9 cellular contexts compared by ENCODE assay signal in the genomic region with DNA sequence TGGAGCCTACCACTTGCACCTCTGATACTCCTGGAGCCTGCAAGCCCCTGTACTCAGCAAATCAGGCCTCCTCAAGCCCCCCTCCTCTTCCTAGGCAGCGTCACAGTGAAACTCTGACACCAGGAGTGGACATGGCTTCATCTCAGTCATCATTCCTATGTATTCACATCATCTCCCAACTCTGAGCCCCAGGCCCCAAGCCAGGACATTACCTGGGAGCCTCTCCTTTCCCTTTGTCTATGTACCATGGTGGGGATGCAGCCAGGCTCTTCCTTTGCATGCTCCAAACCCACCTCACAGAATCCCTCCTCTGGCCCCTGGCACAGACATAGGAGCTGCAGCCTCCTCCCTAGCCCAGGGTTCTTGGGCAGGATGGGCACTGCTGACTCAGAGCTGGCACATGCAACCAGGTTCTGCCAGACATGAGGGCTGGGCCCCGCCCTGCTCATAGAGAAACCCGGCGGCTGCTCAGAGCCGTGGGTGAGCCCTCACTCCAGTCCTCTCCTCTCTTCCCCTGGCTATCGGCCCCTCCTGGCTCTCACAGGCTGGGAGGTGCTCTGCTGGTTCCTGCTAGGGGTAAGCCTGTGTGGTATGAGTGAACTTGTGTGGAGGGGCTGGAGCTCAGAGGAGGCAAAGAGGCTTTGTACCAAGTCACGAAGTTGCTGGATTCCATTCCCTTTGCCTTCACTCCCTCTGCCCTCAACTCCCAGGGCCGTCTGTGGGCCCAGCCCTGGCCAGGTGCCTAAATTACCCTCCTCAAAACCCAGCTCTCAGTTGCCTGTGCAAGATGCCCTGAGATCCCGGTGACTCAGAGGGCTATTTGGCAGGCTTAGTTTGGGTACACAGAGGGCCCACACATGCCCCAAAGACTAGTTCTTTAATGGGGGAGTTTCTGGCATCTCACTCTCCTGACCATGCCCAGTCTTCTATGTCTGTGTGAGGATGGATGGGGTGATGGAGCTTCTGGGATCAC. TPM values are rescaled to one million over a fixed set of nuclear protein-coding genes. Genes with fewer than 3 reads are reported as not detected.
A peak's percentile ranks its signal among the peaks of the same experiment; 100 is the strongest.
DNase-seq lines count a peak whose midpoint lies in the region; ATAC-seq and TF ChIP-seq lines count a peak whose summit lies in the region.
"Had no signal": no experiment of that assay in that cellular context is flagged by ENCODE, and none has a peak within 500 bp of the region (broad histone marks: within the 10 kb centered on the region; RNA-seq: fewer than 3 reads in every experiment).

No MANE protein-coding gene starts in this region.

- TF ChIP-seq EP300 in stomach (IDR thresholded peaks at IDR 0.05), result no peak

- in situ Hi-C loops in brain microvascular endothelial cell (cut with HindIII; ENCODE audit: low pct_ligation_motif_present, low sequenced_read_pairs), result no loop called here

- H3K4me3 Mint-ChIP-seq in activated naive CD8-positive, alpha-beta T cell treated with anti-CD3 and anti-CD28 coated beads for 36 hours, result peak overlapping the region; percentile 9

- peaks cover 42% of the 10 kb centered on the region for H3K27me3 Mint-ChIP-seq in activated naive CD8-positive, alpha-beta T cell treated with anti-CD3 and anti-CD28 coated beads for 36 hours

- intact Hi-C loops in stomach (cut with DNase I; ENCODE audit: low total_unique reads), result loop anchor here (10.0 kb wide), 1 partner anchor 113 kb away; no protein-coding TSS in a partner anchor

- TF ChIP-seq CTCF in stomach (IDR thresholded peaks at IDR 0.05) (no peak), GM10266 (IDR thresholded peaks at IDR 0.05; ENCODE audit: control insufficient read depth, insufficient read depth, low read depth, missing control alignments) (no peak), brain microvascular endothelial cell (IDR thresholded peaks at IDR 0.05; ENCODE audit: low read depth, low read length, missing control alignments) (no peak)

- H3K27ac ChIP-seq in layer of hippocampus (ENCODE audit: low read depth, low read length) (peak overlapping the region; percentile 4), stomach (peak overlapping the region in 3 of 5 donors; percentile 68 to 91 (median 80)), brain microvascular endothelial cell (no peak overlapping the region)

- DNase-seq in A172 (ENCODE audit: low spot score) (peak; percentile 89), NCI-H226 (peak; percentile 96), stomach (peak; percentile 71), GM10266 (ENCODE audit: extremely low spot score) (no peak), brain microvascular endothelial cell (no peak)
- DNase-seq in activated naive CD8-positive, alpha-beta T cell treated with anti-CD3 and anti-CD28 coated beads for 36 hours, result no peak

- no peaks in the 10 kb centered on the region for H3K36me3 Mint-ChIP-seq in activated naive CD8-positive, alpha-beta T cell treated with anti-CD3 and anti-CD28 coated beads for 36 hours

- H3K9me3 Mint-ChIP-seq in activated naive CD8-positive, alpha-beta T cell treated with anti-CD3 and anti-CD28 coated beads for 36 hours, result no peaks in the 10 kb centered on the region

- H3K27ac Mint-ChIP-seq in activated naive CD8-positive, alpha-beta T cell treated with anti-CD3 and anti-CD28 coated beads for 36 hours, result no peak overlapping the region

- peaks cover 20 to 44% (median 32%) of the 10 kb centered on the region in 4 donors for H3K4me1 ChIP-seq in stomach

- 26 to 41% (median 33%) methylated on average over 6 to 9 of the region's 9 CpGs for WGBS in stomach, 5 donors

- H3K4me3 ChIP-seq in stomach, result no peak overlapping the region
- H3K4me3 ChIP-seq in brain microvascular endothelial cell (ENCODE audit: low read depth, low read length), result no peak overlapping the region

- H3K9me3 ChIP-seq in stomach, result no peaks in the 10 kb centered on the region

- H3K27me3 ChIP-seq in layer of hippocampus (ENCODE audit: control insufficient read depth, insufficient read depth, low read length), result no peaks in the 10 kb centered on the region
- peaks cover 0 to 23% (median 0%) of the 10 kb centered on the region in 3 donors for H3K27me3 ChIP-seq in stomach
- H3K27me3 ChIP-seq in brain microvascular endothelial cell (replicated peaks), result no peaks in the 10 kb centered on the region

- H3K36me3 ChIP-seq in stomach, result no peaks in the 10 kb centered on the region
- H3K36me3 ChIP-seq in brain microvascular endothelial cell (replicated peaks), result no peaks in the 10 kb centered on the region

- ATAC-seq in HG03095 (IDR thresholded peaks at IDR 0.05; ENCODE audit: unreplicated experiment), result no peak

- H3K4me1 Mint-ChIP-seq in activated naive CD8-positive, alpha-beta T cell treated with anti-CD3 and anti-CD28 coated beads for 36 hours, result peaks cover 8% of the 10 kb centered on the region

- no peak for TF ChIP-seq POLR2A in stomach (IDR thresholded peaks at IDR 0.05)

RNA-seq across cellular contexts. Expression of gene PLCD1, which starts 1.9 kb away (rescaled TPM):
- total RNA-seq in A172 (2014; rRNA removed; shearing (Covaris generic)), result 5.4 and 5.7 TPM in 2 replicates
- 1 to 10 TPM; 5.7 to 9.1 TPM for total RNA-seq in activated naive CD8-positive, alpha-beta T cell treated with anti-CD3 and anti-CD28 coated beads for 36 hours
- 10 to 100 TPM in 4 of 5 donors, 1 to 10 TPM in 1; 8.2 to 73.9 (median 15.6) TPM for total RNA-seq in stomach
- polyA plus RNA-seq in stomach, result 10 to 100 TPM in 2 of 3 donors, 1 to 10 TPM in 1; 9.8 to 27.1 (median 11.3) TPM

RNA-seq across cellular contexts. Expression of gene DLEC1, which starts 7.7 kb away (rescaled TPM):
- total RNA-seq in A172 (2014; rRNA removed; shearing (Covaris generic)), result not detected in 2 replicates
- total RNA-seq in activated naive CD8-positive, alpha-beta T cell treated with anti-CD3 and anti-CD28 coated beads for 36 hours, result under 1 TPM; 0.12 to 0.52 TPM
- 1 to 10 TPM in 2 of 5 donors, not detected in 3; 1.3 to 1.5 TPM for total RNA-seq in stomach
- under 1 TPM; 0.12 to 0.31 (median 0.20) TPM for polyA plus RNA-seq in stomach
- total RNA-seq: pulmonary artery endothelial cell had no signal

RNA-seq across cellular contexts. Expression of gene VILL, which starts 40.7 kb away (rescaled TPM):
- total RNA-seq in A172 (2014; rRNA removed; shearing (Covaris generic)), result 0.07 and 1.7 TPM in 2 replicates
- 10 to 100 TPM; 14.4 to 15.0 TPM for total RNA-seq in activated naive CD8-positive, alpha-beta T cell treated with anti-CD3 and anti-CD28 coated beads for 36 hours
- total RNA-seq in stomach, result 100 to 1,000 TPM in 2 of 5 donors, 10 to 100 TPM in 3; 59.8 to 191 (median 86.8) TPM
- 100 to 1,000 TPM in 1 of 3 donors, 10 to 100 TPM in 2; 24.1 to 202 (median 43.7) TPM for polyA plus RNA-seq in stomach

Comparison
In these comparisons a context has a peak if more than half of its experiments do, and no peak if none do; other contexts are left out.
1. DNase-seq: peak in A172 (single experiment), NCI-H226 (single experiment) and stomach (single experiment); none in activated naive CD8-positive, alpha-beta T cell treated with anti-CD3 and anti-CD28 coated beads for 36 hours (single experiment), GM10266 (single experiment) and brain microvascular endothelial cell (single experiment).